1 cellular context compared by ENCODE assay signal in genomic region chr12:110574717-110575230, GRCh38.
TF ChIP-seq lines count a peak whose summit lies in the region.

No MANE protein-coding gene starts in this region.

TF ChIP-seq in HepG2, 621 proteins besides CTCF, POLR2A, EP300 and RAD21:
- peak; percentile 71 for TF ChIP-seq ZNF460 (CRISPR knock-in tag; IDR thresholded peaks at IDR 0.05; ENCODE audit: borderline replicate concordance)
